8 cellular contexts compared by ENCODE assay signal in genomic region chr19:15379996-15380647, GRCh38. TPM values are rescaled to one million over a fixed set of nuclear protein-coding genes. Genes with fewer than 3 reads are reported as not detected.
DNase-seq lines count a peak whose midpoint lies in the region; ATAC-seq, FAIRE-seq and TF ChIP-seq lines count a peak whose summit lies in the region.

No MANE protein-coding gene starts in this region.

- ATAC-seq in GM21423 (IDR thresholded peaks at IDR 0.05; ENCODE audit: unreplicated experiment): peak; percentile 15
- ATAC-seq in mucosa of descending colon: peak; percentile 56
- ATAC-seq in aorta (ENCODE audit: low FRiP score): no peak

- H2AK5ac ChIP-seq in H1 (ENCODE audit: low read depth, low read length): no peak overlapping the region

- no peak overlapping the region for H2BK12ac ChIP-seq in H1 (ENCODE audit: low read depth, low read length)

- H3K9ac ChIP-seq in H1 (replicated peaks in 1 of 4; ENCODE audit: extremely low read depth in 1 of 4, low read depth in 3 of 4, low read length in 3 of 4): peak overlapping the region in 3 of 4 experiments; percentile 13 to 59 (median 51); a peak in 5 of 7 replicates

- H3K4me3 ChIP-seq in SJCRH30: peak overlapping the region; percentile 80
- H3K4me3 ChIP-seq in H1 (ENCODE audit: extremely low read depth in 1 of 4, insufficient read depth in 2 of 4, low read depth in 3 of 4, low read length in 4 of 4): peak overlapping the region; percentile 70 to 99 (median 82)
- H3K4me3 ChIP-seq in mucosa of descending colon: peak overlapping the region; percentile 96
- H3K4me3 ChIP-seq in aorta (ENCODE audit: low read length in 2 of 2): peak overlapping the region; percentile 11 to 22

- H3K4me2 ChIP-seq in H1 (ENCODE audit: insufficient read depth in 1 of 2, low read depth in 2 of 2, low read length in 2 of 2): peak overlapping the region; percentile 79 to 91

- peaks cover 21 to 37% of the 10 kb centered on the region in 2 experiments for H3K79me2 ChIP-seq in H1 (ENCODE audit: control insufficient read depth in 1 of 2, insufficient read depth in 2 of 2, low read length in 2 of 2)

- TF ChIP-seq CTCF in H1 (IDR thresholded peaks at IDR 0.05; ENCODE audit: control extremely low read depth in 1 of 3, insufficient read depth in 1 of 3, low read depth in 1 of 3, low read length in 3 of 3) (no peak), mucosa of descending colon (IDR thresholded peaks at IDR 0.05) (no peak)

- no peak overlapping the region for H3K14ac ChIP-seq in H1 (ENCODE audit: insufficient read length)

- H2BK120ac ChIP-seq in H1 (replicated peaks; ENCODE audit: low read depth, low read length): no peak overlapping the region

- H3K36me3 ChIP-seq in SJCRH30 (peaks cover 8% of the 10 kb centered on the region), H1 (ENCODE audit: control insufficient read depth in 2 of 4, insufficient read depth in 4 of 4, low read length in 3 of 4) (peaks cover 0 to under 1% (median 0%) of the 10 kb centered on the region in 4 experiments; a peak in 2 of 8 replicates), mucosa of descending colon (ENCODE audit: low read depth) (no peaks in the 10 kb centered on the region), aorta (ENCODE audit: control insufficient read depth in 1 of 2, insufficient read depth in 2 of 2, low read length in 1 of 2) (no peaks in the 10 kb centered on the region)

- H2AFZ ChIP-seq in H1 (ENCODE audit: low read length): peak overlapping the region; percentile 11; the same call in 1 of the 2 replicates

- no peak overlapping the region for H3K23ac ChIP-seq in H1 (ENCODE audit: insufficient read length)

- H4K5ac ChIP-seq in H1 (ENCODE audit: insufficient read length, low read depth, low read length): peak overlapping the region; percentile 58

- DNase-seq in NCI-H748 (lab: John Stamatoyannopoulos, UW; ENCODE audit: unreplicated experiment) (peak; percentile 69), NCI-H748 treated with DMSO at 0.1 percent for 48 hours (lab: John Stamatoyannopoulos, UW) (no peak), HS-5 (ENCODE audit: low read depth) (peak; percentile 20), SJCRH30 (peak; percentile 68 to 71), H1 (ENCODE audit: low read depth in 1 of 2, low spot score in 2 of 2) (peak; percentile 68 to 89), mucosa of descending colon (peak; percentile 70 to 85 (median 83)), aorta (no peak)

- no peaks in the 10 kb centered on the region for H3K9me3 ChIP-seq in SJCRH30 (replicated peaks)
- no peaks in the 10 kb centered on the region for H3K9me3 ChIP-seq in H1 (ENCODE audit: insufficient read depth in 2 of 2, low read depth in 1 of 2, low read length in 1 of 2)
- H3K9me3 ChIP-seq in mucosa of descending colon: no peaks in the 10 kb centered on the region
- H3K9me3 ChIP-seq in aorta (ENCODE audit: control insufficient read depth, low read length): no peaks in the 10 kb centered on the region

- POLR2A ChIA-PET in H1 (lab: Charles Lee; ENCODE audit: partially characterized antibody): interaction anchor here (0.5 to 5.6 kb wide), 39 partner anchors 9 to 402 kb away, joined by 3 to 60 read pairs (median 5); partner anchors contain the start of genes AKAP8L, BRD4, EPHX3 and NOTCH3

- H3K27ac ChIP-seq in SJCRH30: peak overlapping the region; percentile 43; the same call in 1 of the 2 replicates
- peak overlapping the region; percentile 76; the same call in 1 of the 2 replicates for H3K27ac ChIP-seq in H1 (ENCODE audit: low read depth, low read length)
- H3K27ac ChIP-seq in aorta (ENCODE audit: low read depth in 1 of 2, low read length in 2 of 2): peak overlapping the region in 1 of 2 donors; percentile 11

- no peak for TF ChIP-seq POLR2A in H1 (IDR thresholded peaks at IDR 0.05; ENCODE audit: control extremely low read depth in 1 of 2, low read depth in 2 of 2, low read length in 2 of 2)

- H2BK20ac ChIP-seq in H1 (ENCODE audit: low read length): no peak overlapping the region

- H3K56ac ChIP-seq in H1 (replicated peaks; ENCODE audit: insufficient read length, low read depth, low read length): peak overlapping the region; percentile 5

- 2% methylated on average over 7 of the region's 56 CpGs; no CpG with 5 or more reads in 1 of the 2 experiments for whole genome bisulfite sequencing in H1 (ENCODE audit: extremely low coverage in 1 of 2, insufficient coverage in 1 of 2, insufficient read length in 1 of 2, insufficient replicate concordance in 2 of 2, low coverage in 1 of 2, low lambda C conversion rate in 2 of 2, missing lambda C conversion rate in 1 of 2), 2 experiments
- 2% methylated on average over 42 to 56 of the region's 56 CpGs for WGBS in aorta, 2 donors

- no peak overlapping the region for H2BK15ac ChIP-seq in H1 (ENCODE audit: low read length)

- intact Hi-C loops in mucosa of descending colon (cut with DNase I, micrococcal nuclease) (no loop called here), aorta (cut with DNase I) (loop anchor here (1.0 to 10.0 kb wide), 6 partner anchors 39 to 205 kb away; partner anchors contain the start of gene BRD4 (in 1 of the 2))

- H4K8ac ChIP-seq in H1 (ENCODE audit: extremely low read depth, insufficient read depth, low read length): peak overlapping the region; percentile 39; the same call in 1 of the 2 replicates

- TF ChIP-seq RAD21 in H1 (IDR thresholded peaks at IDR 0.05 in 1 of 2, conservative IDR thresholded peaks at IDR 0.05 in 1 of 2; ENCODE audit: low read depth in 2 of 2, low read length in 2 of 2): no peak

- peaks cover 6% of the 10 kb centered on the region; the same call in 1 of the 2 replicates for H3K4me1 ChIP-seq in SJCRH30
- peaks cover 0 to 9% (median 6%) of the 10 kb centered on the region in 4 experiments; a peak in 6 of 7 replicates for H3K4me1 ChIP-seq in H1 (replicated peaks in 1 of 4; ENCODE audit: control insufficient read depth in 3 of 4, insufficient read depth in 4 of 4, low read length in 3 of 4)
- H3K4me1 ChIP-seq in mucosa of descending colon (ENCODE audit: low read depth): peaks cover 14% of the 10 kb centered on the region
- no peaks in the 10 kb centered on the region for H3K4me1 ChIP-seq in aorta (ENCODE audit: control insufficient read depth in 1 of 2, insufficient read depth in 2 of 2, low read length in 2 of 2)

- TF ChIP-seq EP300 in H1 (IDR thresholded peaks at IDR 0.05; ENCODE audit: borderline replicate concordance in 1 of 2, low read depth in 2 of 2, low read length in 2 of 2): peak in 1 of 2 experiments; percentile 13; a peak in 1 of 3 replicates

- H3K27me3 ChIP-seq in SJCRH30 (no peaks in the 10 kb centered on the region), H1 (replicated peaks in 1 of 4; ENCODE audit: control insufficient read depth in 3 of 4, extremely low read depth in 1 of 4, insufficient read depth in 3 of 4, low read length in 3 of 4) (no peaks in the 10 kb centered on the region), aorta (ENCODE audit: control insufficient read depth in 1 of 2, insufficient read depth in 2 of 2, low read length in 1 of 2) (no peaks in the 10 kb centered on the region)

- H3K79me1 ChIP-seq in H1 (ENCODE audit: low read depth, low read length): peaks cover 4% of the 10 kb centered on the region; the same call in 1 of the 2 replicates

- no peak for FAIRE-seq in H1 (lab: Jason Lieb, UNC)

- H4K91ac ChIP-seq in H1 (replicated peaks; ENCODE audit: insufficient read length, low read length): peak overlapping the region; percentile 51

- CTCF ChIA-PET in H1 (lab: Charles Lee; ENCODE audit: partially characterized antibody): interaction anchor here (0.5 to 1.1 kb wide), 2 partner anchors 39 to 186 kb away, joined by 3 read pairs; partner anchors contain the start of gene AKAP8L

- H3K18ac ChIP-seq in H1 (ENCODE audit: extremely low read depth, low read length): peak overlapping the region; percentile 83

- peaks cover 5 to 21% of the 10 kb centered on the region in 2 experiments for H4K20me1 ChIP-seq in H1 (replicated peaks in 1 of 2; ENCODE audit: control insufficient read depth in 1 of 2, insufficient read depth in 2 of 2, low read length in 2 of 2)

- H3K4ac ChIP-seq in H1 (replicated peaks; ENCODE audit: insufficient read length, low read depth, low read length): no peak overlapping the region

- H3K23me2 ChIP-seq in H1 (ENCODE audit: low read depth, low read length): peaks cover 10% of the 10 kb centered on the region

- peak overlapping the region; percentile 41 for H2BK5ac ChIP-seq in H1 (ENCODE audit: low read depth, low read length)

RNA-seq across cellular contexts. Expression of gene AKAP8, which starts 0.5 kb away (rescaled TPM):
- 26.9 and 28.1 TPM in 2 replicates for total RNA-seq in SJCRH30 (2014; rRNA removed; shearing (Covaris generic))
- total RNA-seq in H1 (2021; fragmentation: NEBNext Ultra II Directional; extraction: Animal tissue kit (Norgen Biotek cat#: 25700)): 41.0 and 41.3 TPM in 2 replicates
- polyA plus RNA-seq in H1 (2011; rRNA removed) (17.0 and 20.8 TPM in 2 replicates), aorta (10 to 100 TPM in 1 of 2 donors, 1 to 10 TPM in 1; 7.5 to 22.2 TPM)
- 21.3 TPM for polyA plus RNA-seq in H1 (2011; cell fraction: cytosol; rRNA removed)
- 40.5 TPM for polyA plus RNA-seq in H1 (2011; cell fraction: nucleus; rRNA removed)
- 21.9 to 26.0 TPM (median 24.2 TPM) in 4 replicates for polyA plus RNA-seq in H1 (2012, experiment 1 of 2)
- polyA plus RNA-seq in H1 (2012, experiment 2 of 2): 9.4 TPM
- polyA plus RNA-seq in H1 (2013, experiment 1 of 2): 18.7 TPM
- polyA plus RNA-seq in H1 (2013, experiment 2 of 2): 18.2 TPM
- polyA minus RNA-seq in H1 (2011; rRNA and poly(A)+ RNA removed): 10.3 and 11.2 TPM in 2 replicates
- polyA minus RNA-seq in H1 (2011; cell fraction: cytosol; rRNA and poly(A)+ RNA removed): 16.2 TPM
- 15.7 TPM for polyA minus RNA-seq in H1 (2011; cell fraction: nucleus; rRNA and poly(A)+ RNA removed)
- total RNA-seq in mucosa of descending colon (10 to 100 TPM; 37.8 to 50.0 (median 41.3) TPM), aorta (10 to 100 TPM; 35.3 to 48.1 TPM)

RNA-seq across cellular contexts. Expression of gene AKAP8L, which starts 38.7 kb away (rescaled TPM):
- total RNA-seq in SJCRH30 (2014; rRNA removed; shearing (Covaris generic)): 86.0 and 111 TPM in 2 replicates
- 127 and 138 TPM in 2 replicates for total RNA-seq in H1 (2021; fragmentation: NEBNext Ultra II Directional; extraction: Animal tissue kit (Norgen Biotek cat#: 25700))
- 75.1 and 149 TPM in 2 replicates for polyA plus RNA-seq in H1 (2011; rRNA removed)
- polyA plus RNA-seq in H1 (2011; cell fraction: cytosol; rRNA removed): 130 TPM
- polyA plus RNA-seq in H1 (2011; cell fraction: nucleus; rRNA removed): 1,038 TPM
- 104 to 148 TPM (median 127 TPM) in 4 replicates for polyA plus RNA-seq in H1 (2012, experiment 1 of 2)
- polyA plus RNA-seq in H1 (2012, experiment 2 of 2): 45.6 TPM
- polyA plus RNA-seq in H1 (2013, experiment 1 of 2): 108 TPM
- polyA plus RNA-seq in H1 (2013, experiment 2 of 2): 92.0 TPM
- polyA minus RNA-seq in H1 (2011; rRNA and poly(A)+ RNA removed): 112 and 116 TPM in 2 replicates
- polyA minus RNA-seq in H1 (2011; cell fraction: cytosol; rRNA and poly(A)+ RNA removed): 69.8 TPM
- 218 TPM for polyA minus RNA-seq in H1 (2011; cell fraction: nucleus; rRNA and poly(A)+ RNA removed)
- 100 to 1,000 TPM in 1 of 3 donors, 10 to 100 TPM in 2; 74.4 to 111 (median 96.0) TPM for total RNA-seq in mucosa of descending colon
- 100 to 1,000 TPM in 1 of 2 donors, 10 to 100 TPM in 1; 70.8 to 106 TPM for total RNA-seq in aorta
- polyA plus RNA-seq in aorta: 100 to 1,000 TPM in 1 of 2 donors, 10 to 100 TPM in 1; 34.7 to 243 TPM

RNA-seq across cellular contexts. Expression of gene BRD4, which starts 47.8 kb away (rescaled TPM):
- total RNA-seq in SJCRH30 (2014; rRNA removed; shearing (Covaris generic)): 48.6 and 50.4 TPM in 2 replicates
- 144 and 146 TPM in 2 replicates for total RNA-seq in H1 (2021; fragmentation: NEBNext Ultra II Directional; extraction: Animal tissue kit (Norgen Biotek cat#: 25700))
- polyA plus RNA-seq in H1 (2011; rRNA removed) (14.1 and 17.6 TPM in 2 replicates), aorta (10 to 100 TPM; 12.3 to 50.6 TPM)
- 9.1 TPM for polyA plus RNA-seq in H1 (2011; cell fraction: cytosol; rRNA removed)
- polyA plus RNA-seq in H1 (2011; cell fraction: nucleus; rRNA removed): 44.8 TPM
- 76.6 to 103 TPM (median 93.2 TPM) in 4 replicates for polyA plus RNA-seq in H1 (2012, experiment 1 of 2)
- 35.4 TPM for polyA plus RNA-seq in H1 (2012, experiment 2 of 2)
- 77.1 TPM for polyA plus RNA-seq in H1 (2013, experiment 1 of 2)
- 72.4 TPM for polyA plus RNA-seq in H1 (2013, experiment 2 of 2)
- polyA minus RNA-seq in H1 (2011; rRNA and poly(A)+ RNA removed): 26.9 and 36.3 TPM in 2 replicates
- 44.7 TPM for polyA minus RNA-seq in H1 (2011; cell fraction: cytosol; rRNA and poly(A)+ RNA removed)
- polyA minus RNA-seq in H1 (2011; cell fraction: nucleus; rRNA and poly(A)+ RNA removed): 77.2 TPM
- total RNA-seq in mucosa of descending colon (100 to 1,000 TPM in 1 of 3 donors, 10 to 100 TPM in 2; 78.3 to 104 (median 82.6) TPM), aorta (100 to 1,000 TPM; 123 to 126 TPM)

Comparison
In these comparisons a context has a peak if more than half of its experiments do, and no peak if none do; other contexts are left out.
1. DNase-seq: peak in NCI-H748 (single experiment), HS-5 (single experiment), SJCRH30 (2 of 2), H1 (2 of 2) and mucosa of descending colon (3 of 3); none in NCI-H748 treated with DMSO at 0.1 percent for 48 hours (single experiment) and aorta (0 of 2).
2. H3K4me3 ChIP-seq: peak in every context shown above with its lines; median percentile 96 in mucosa of descending colon; 82 in H1; 80 in SJCRH30; 16 in aorta.
3. intact Hi-C loops: an anchor here in aorta (1.0 to 10.0 kb wide); none called in mucosa of descending colon.